Comparison of ENCODE assay signal across 8 cellular contexts in genomic region chr2:238240761-238241711, GRCh38. TPM values are rescaled to one million over a fixed set of nuclear protein-coding genes. Genes with fewer than 3 reads are reported as not detected.
A peak's percentile ranks its signal among the peaks of the same experiment; 100 is the strongest.
DNase-seq lines count a peak whose midpoint lies in the region; ATAC-seq, FAIRE-seq and TF ChIP-seq lines count a peak whose summit lies in the region.

No MANE protein-coding gene starts in this region.

- peaks cover 23% of the 10 kb centered on the region for H3K79me2 ChIP-seq in K562 (ENCODE audit: control insufficient read depth, insufficient read depth, low read length)

- ATAC-seq in K562 (peak; percentile 3; the same call in 2 of the 3 replicates), lower lobe of right lung (peak; percentile 48 to 57), HG03139 (IDR thresholded peaks at IDR 0.05; ENCODE audit: unreplicated experiment) (no peak)

- H3K9me3 ChIP-seq in A673 (ENCODE audit: low read depth, low read length, poor library complexity, severe bottlenecking) (no peaks in the 10 kb centered on the region), K562 (replicated peaks; ENCODE audit: control insufficient read depth, insufficient read depth, low read depth, low read length) (no peaks in the 10 kb centered on the region), lower lobe of right lung (no peaks in the 10 kb centered on the region), uterus (no peaks in the 10 kb centered on the region)

- no peaks in the 10 kb centered on the region for H4K20me1 ChIP-seq in K562 (replicated peaks; ENCODE audit: control insufficient read depth, insufficient read depth, low read length)

- H3K4me1 ChIP-seq in A673 (ENCODE audit: insufficient read depth, low read length, poor library complexity, severe bottlenecking) (peaks cover 15% of the 10 kb centered on the region), K562 (replicated peaks in 1 of 2; ENCODE audit: control insufficient read depth in 2 of 2, insufficient read depth in 2 of 2, low read length in 2 of 2) (peaks cover 20 to 46% of the 10 kb centered on the region in 2 experiments), lower lobe of right lung (peaks cover 13% of the 10 kb centered on the region), uterus (peaks cover 11 to 29% of the 10 kb centered on the region in 2 donors)

- no peaks in the 10 kb centered on the region for H3K9me1 ChIP-seq in K562 (ENCODE audit: control insufficient read depth, insufficient read depth, low read length)

- H3K9ac ChIP-seq in K562 (ENCODE audit: insufficient read depth in 1 of 2, low read depth in 2 of 2, low read length in 2 of 2) = peak overlapping the region in 1 of 2 experiments; percentile 91; a peak in 2 of 4 replicates

- TF ChIP-seq POLR2A in K562 (conservative IDR thresholded peaks at IDR 0.05) (no peak), uterus (IDR thresholded peaks at IDR 0.05) (no peak)

- no peak overlapping the region for H3K27ac ChIP-seq in A673 (ENCODE audit: low read depth, low read length, poor library complexity, severe bottlenecking)
- no peak overlapping the region for H3K27ac ChIP-seq in K562 (ENCODE audit: extremely low read depth, low read depth, low read length)
- no peak overlapping the region for H3K27ac ChIP-seq in lower lobe of right lung
- no peak overlapping the region for H3K27ac ChIP-seq in uterus

- TF ChIP-seq CTCF in A673 (conservative IDR thresholded peaks at IDR 0.05; ENCODE audit: low read depth, low read length) = no peak
- TF ChIP-seq CTCF in GM20000 (IDR thresholded peaks at IDR 0.05; ENCODE audit: extremely low read depth, missing control alignments) = no peak
- TF ChIP-seq CTCF in K562 (IDR thresholded peaks at IDR 0.05 in 2 of 3, conservative IDR thresholded peaks at IDR 0.05 in 1 of 3; ENCODE audit: insufficient read depth in 2 of 3, low read depth in 1 of 3, low read length in 3 of 3) = no peak
- TF ChIP-seq CTCF in lower lobe of right lung (IDR thresholded peaks at IDR 0.05) = no peak
- TF ChIP-seq CTCF in uterus (IDR thresholded peaks at IDR 0.05) = no peak

- H3K27me3 ChIP-seq in A673 (replicated peaks; ENCODE audit: insufficient read depth, low read depth, low read length, poor library complexity) = no peaks in the 10 kb centered on the region
- H3K27me3 ChIP-seq in K562 (ENCODE audit: control insufficient read depth in 2 of 2, insufficient read depth in 2 of 2, low read length in 2 of 2) = no peaks in the 10 kb centered on the region
- peaks cover 13% of the 10 kb centered on the region for H3K27me3 ChIP-seq in lower lobe of right lung (ENCODE audit: low read depth)
- H3K27me3 ChIP-seq in uterus = no peaks in the 10 kb centered on the region

- H3K4me3 ChIP-seq in A673 (ENCODE audit: low read depth, low read length, poor library complexity, severe bottlenecking) = peak overlapping the region; percentile 71
- peak overlapping the region; percentile 74 for H3K4me3 ChIP-seq in K562
- H3K4me3 ChIP-seq in lower lobe of right lung = peak overlapping the region; percentile 66
- H3K4me3 ChIP-seq in uterus = peak overlapping the region; percentile 21 to 26

- in situ Hi-C loops in K562 (cut with MboI) = no loop called here

- H3K36me3 ChIP-seq in A673 (ENCODE audit: insufficient read depth, low read length, poor library complexity, severe bottlenecking) (no peaks in the 10 kb centered on the region), K562 (ENCODE audit: control insufficient read depth, insufficient read depth, low read length) (peaks cover 17% of the 10 kb centered on the region; the same call in 2 of the 3 replicates), lower lobe of right lung (peaks cover 15% of the 10 kb centered on the region), uterus (no peaks in the 10 kb centered on the region)

- TF ChIP-seq EP300 in K562 (IDR thresholded peaks at IDR 0.05; ENCODE audit: low read length) = no peak

- intact Hi-C loops in A673 (cut with micrococcal nuclease; ENCODE audit: unreplicated experiment) = no loop called here
- intact Hi-C loops in K562 (cut with micrococcal nuclease) = no loop called here
- intact Hi-C loops in lower lobe of right lung (cut with DNase I) = no loop called here
- intact Hi-C loops in uterus (cut with DNase I; ENCODE audit: low total_unique reads) = no loop called here

- no peak for TF ChIP-seq RAD21 in K562 (CRISPR knock-in tag; conservative IDR thresholded peaks at IDR 0.05 in 1 of 2, IDR thresholded peaks at IDR 0.05 in 1 of 2)

- FAIRE-seq in K562 (lab: Jason Lieb, UNC) = no peak

- CTCF ChIA-PET in A673 (lab: Charles Lee) (no interaction called here), K562 (lab: Yijun Ruan, JAX; ENCODE audit: low intra/inter-chr PET ratio) (interaction anchor here (1.1 kb wide), 1 partner anchor 81 kb away, joined by 3 read pairs; no protein-coding TSS in a partner anchor)

- WGBS in K562 (ENCODE audit: insufficient coverage, low coverage, missing lambda C conversion rate) = 15% methylated on average over 27 of the region's 71 CpGs

- POLR2A ChIA-PET in A673 (lab: Charles Lee; ENCODE audit: low non-redundant PET) (no interaction called here), K562 (lab: Yijun Ruan, JAX) (no interaction called here)

- no peak overlapping the region for H3K4me2 ChIP-seq in K562 (ENCODE audit: insufficient read depth, low read length)

- DNase-seq in A673 (ENCODE audit: low spot score) = peak; percentile 78
- peak; percentile 64 for DNase-seq in GM20000 (ENCODE audit: low spot score)
- DNase-seq in NCI-H446 (lab: John Stamatoyannopoulos, UW) = peak; percentile 78 to 96
- peak; percentile 35 to 56 (median 55) for DNase-seq in K562 (ENCODE audit: extremely low read depth in 1 of 4, low spot score in 3 of 4)
- peak; percentile 78 for DNase-seq in lower lobe of right lung
- no peak for DNase-seq in uterus
- no peak for DNase-seq in SW 1271 (lab: John Stamatoyannopoulos, UW)

- peak overlapping the region; percentile 33 for H2AFZ ChIP-seq in K562 (ENCODE audit: low read depth, low read length)

- BruUV-seq in A673 (replicated peaks; lab: Mats Ljungman, UMichigan) (no TSS peak), K562 (replicated peaks; lab: Mats Ljungman, UMichigan) (no TSS peak)

RNA-seq across cellular contexts. Expression of gene HES6, which starts 1.2 kb away (rescaled TPM):
- 17.2 and 26.9 TPM in 2 replicates for total RNA-seq in A673 (2021)
- 20.8 and 62.6 TPM in 2 replicates for total RNA-seq in K562 (2011; cell fraction: chromatin; rRNA removed; ENCODE audit: low replicate concordance)
- 90.9 and 91.5 TPM in 2 replicates for total RNA-seq in K562 (2011; cell fraction: nucleolus; rRNA removed)
- total RNA-seq in K562 (2011; cell fraction: nucleoplasm; rRNA removed) = 44.9 and 53.6 TPM in 2 replicates
- total RNA-seq in K562 (2014; rRNA removed) = 110 and 166 TPM in 2 replicates
- 12.8 and 17.8 TPM in 2 replicates for total RNA-seq in K562 (2014; rRNA removed; fragmentation: Illumina TruSeq; extraction: Trizol)
- total RNA-seq in K562 (2015; rRNA removed; fragmentation: Illumina TruSeq; extraction: Trizol) = 29.2 and 31.2 TPM in 2 replicates
- 123 and 133 TPM in 2 replicates for total RNA-seq in K562 (2021)
- polyA plus RNA-seq in K562 (2011; rRNA removed) = 34.9 and 45.1 TPM in 2 replicates
- polyA plus RNA-seq in K562 (2011; cell fraction: cytosol; rRNA removed) = 40.0 and 148 TPM in 2 replicates
- polyA plus RNA-seq in K562 (2011; cell fraction: nucleus; rRNA removed) = 166 and 257 TPM in 2 replicates
- 48.6 and 54.6 TPM in 2 replicates for polyA plus RNA-seq in K562 (2012)
- 20.0 and 27.6 TPM in 2 replicates for polyA plus RNA-seq in K562 (2014; fragmentation: Illumina TruSeq; extraction: Trizol)
- 1 to 10 TPM; 6.2 to 9.0 TPM for polyA plus RNA-seq in K562 (2014; fragmentation: Nextera tagmentation; extraction: Ambion mirVana)
- polyA plus RNA-seq in K562 (2014; rRNA removed) = 131 and 180 TPM in 2 replicates
- 1.7 and 2.4 TPM in 2 replicates for polyA minus RNA-seq in K562 (2011; rRNA and poly(A)+ RNA removed)
- 17.7 and 26.8 TPM in 2 replicates for polyA minus RNA-seq in K562 (2011; cell fraction: cytosol; rRNA and poly(A)+ RNA removed)
- 21.7 and 21.8 TPM in 2 replicates for polyA minus RNA-seq in K562 (2011; cell fraction: nucleus; rRNA and poly(A)+ RNA removed)
- 6.1 TPM for total RNA-seq in lower lobe of right lung
- total RNA-seq in uterus = 10 to 100 TPM in 2 of 4 donors, 1 to 10 TPM in 1, not detected in 1; 9.5 to 33.3 (median 10.2) TPM

RNA-seq across cellular contexts. Expression of gene ILKAP, which starts 37.5 kb away (rescaled TPM):
- total RNA-seq in A673 (2021) (65.1 and 71.6 TPM in 2 replicates), K562 (2014; rRNA removed) (20.6 and 25.5 TPM in 2 replicates), K562 (2014; rRNA removed; fragmentation: Illumina TruSeq; extraction: Trizol) (19.4 and 20.7 TPM in 2 replicates), K562 (2015; rRNA removed; fragmentation: Illumina TruSeq; extraction: Trizol) (17.8 and 18.8 TPM in 2 replicates), K562 (2021) (29.4 and 31.8 TPM in 2 replicates), lower lobe of right lung (43.4 TPM), uterus (10 to 100 TPM in 3 of 4 donors, 1 to 10 TPM in 1; 9.2 to 78.0 (median 29.1) TPM)
- 68.1 and 109 TPM in 2 replicates for total RNA-seq in K562 (2011; cell fraction: chromatin; rRNA removed; ENCODE audit: low replicate concordance)
- total RNA-seq in K562 (2011; cell fraction: nucleolus; rRNA removed) = 43.0 and 45.2 TPM in 2 replicates
- total RNA-seq in K562 (2011; cell fraction: nucleoplasm; rRNA removed) = 64.3 and 84.1 TPM in 2 replicates
- polyA plus RNA-seq in K562 (2011; rRNA removed) (25.1 and 31.7 TPM in 2 replicates), K562 (2014; fragmentation: Illumina TruSeq; extraction: Trizol) (24.8 and 25.0 TPM in 2 replicates), K562 (2014; fragmentation: Nextera tagmentation; extraction: Ambion mirVana) (1 to 10 TPM; 3.1 to 5.6 TPM), K562 (2014; rRNA removed) (43.9 and 46.7 TPM in 2 replicates)
- polyA plus RNA-seq in K562 (2011; cell fraction: cytosol; rRNA removed) = 17.5 and 18.4 TPM in 2 replicates
- 63.8 and 66.9 TPM in 2 replicates for polyA plus RNA-seq in K562 (2011; cell fraction: nucleus; rRNA removed)
- polyA plus RNA-seq in K562 (2012) = 23.4 and 24.4 TPM in 2 replicates
- 25.0 and 25.6 TPM in 2 replicates for polyA minus RNA-seq in K562 (2011; rRNA and poly(A)+ RNA removed)
- polyA minus RNA-seq in K562 (2011; cell fraction: cytosol; rRNA and poly(A)+ RNA removed) = 11.1 and 12.0 TPM in 2 replicates
- 19.9 and 24.2 TPM in 2 replicates for polyA minus RNA-seq in K562 (2011; cell fraction: nucleus; rRNA and poly(A)+ RNA removed)

RNA-seq across cellular contexts. Expression of gene PER2, which starts 47.4 kb away (rescaled TPM):
- total RNA-seq in A673 (2021) = 6.8 and 7.5 TPM in 2 replicates
- 22.3 and 47.8 TPM in 2 replicates for total RNA-seq in K562 (2011; cell fraction: chromatin; rRNA removed; ENCODE audit: low replicate concordance)
- 14.6 and 18.5 TPM in 2 replicates for total RNA-seq in K562 (2011; cell fraction: nucleolus; rRNA removed)
- 15.5 and 19.4 TPM in 2 replicates for total RNA-seq in K562 (2011; cell fraction: nucleoplasm; rRNA removed)
- total RNA-seq in K562 (2014; rRNA removed) = 3.9 and 4.7 TPM in 2 replicates
- total RNA-seq in K562 (2014; rRNA removed; fragmentation: Illumina TruSeq; extraction: Trizol) = 2.8 and 3.5 TPM in 2 replicates
- total RNA-seq in K562 (2015; rRNA removed; fragmentation: Illumina TruSeq; extraction: Trizol) = 2.5 and 2.6 TPM in 2 replicates
- 7.7 and 10.3 TPM in 2 replicates for total RNA-seq in K562 (2021)
- polyA plus RNA-seq in K562 (2011; rRNA removed) = 2.4 and 3.1 TPM in 2 replicates
- polyA plus RNA-seq in K562 (2011; cell fraction: cytosol; rRNA removed) = 1.4 and 1.8 TPM in 2 replicates
- polyA plus RNA-seq in K562 (2011; cell fraction: nucleus; rRNA removed) = 6.3 and 8.2 TPM in 2 replicates
- polyA plus RNA-seq in K562 (2012) = 1.3 and 2.0 TPM in 2 replicates
- polyA plus RNA-seq in K562 (2014; fragmentation: Illumina TruSeq; extraction: Trizol) = 3.3 and 4.1 TPM in 2 replicates
- polyA plus RNA-seq in K562 (2014; fragmentation: Nextera tagmentation; extraction: Ambion mirVana) = 1 to 10 TPM; 1.1 to 1.8 TPM
- polyA plus RNA-seq in K562 (2014; rRNA removed) = 2.9 and 3.1 TPM in 2 replicates
- polyA minus RNA-seq in K562 (2011; rRNA and poly(A)+ RNA removed) = 9.8 and 10.6 TPM in 2 replicates
- polyA minus RNA-seq in K562 (2011; cell fraction: cytosol; rRNA and poly(A)+ RNA removed) = 3.5 and 8.4 TPM in 2 replicates
- polyA minus RNA-seq in K562 (2011; cell fraction: nucleus; rRNA and poly(A)+ RNA removed) = 10.9 and 14.4 TPM in 2 replicates
- total RNA-seq in lower lobe of right lung = 24.9 TPM
- total RNA-seq in uterus = 10 to 100 TPM in 3 of 4 donors, 1 to 10 TPM in 1; 2.9 to 40.9 (median 19.9) TPM

Comparison
In these comparisons a context has a peak if more than half of its experiments do, and no peak if none do; other contexts are left out.
1. DNase-seq: peak in A673 (single experiment), GM20000 (single experiment), NCI-H446 (2 of 2), K562 (4 of 4) and lower lobe of right lung (single experiment); none in uterus (0 of 2) and SW 1271 (0 of 2).
2. H3K4me3 ChIP-seq: peak in every context shown above with its lines; median percentile 74 in K562; 71 in A673; 66 in lower lobe of right lung; 24 in uterus.